In genomic region chr7:36760856-36761762, GRCh38 we compare ENCODE assay signal across 15 cellular contexts. TPM values are rescaled to one million over a fixed set of nuclear protein-coding genes. Genes with fewer than 3 reads are reported as not detected.
DNase-seq lines count a peak whose midpoint lies in the region; ATAC-seq and TF ChIP-seq lines count a peak whose summit lies in the region.
"Had no signal": no experiment of that assay in that cellular context is flagged by ENCODE, and none has a peak within 500 bp of the region (broad histone marks: within the 10 kb centered on the region; RNA-seq: fewer than 3 reads in every experiment).

No MANE protein-coding gene starts in this region.

- H3K23me2 ChIP-seq in H9 (ENCODE audit: insufficient read length, low read depth, low read length, poor library complexity, severe bottlenecking): no peaks in the 10 kb centered on the region

- no peak overlapping the region for H3T11ph ChIP-seq in H9 (ENCODE audit: low read length)

- H3K4me1 ChIP-seq in CD4-positive, CD25-positive, alpha-beta regulatory T cell (ENCODE audit: control insufficient read depth, insufficient read depth, low read length, poor library complexity, severe bottlenecking): no peaks in the 10 kb centered on the region
- H3K4me1 ChIP-seq in H9 (ENCODE audit: insufficient read depth, low read length) (peaks cover 6% of the 10 kb centered on the region; the same call in 1 of the 2 replicates), colonic mucosa (no peaks in the 10 kb centered on the region), Karpas-422 (ENCODE audit: low read length) (no peaks in the 10 kb centered on the region)

- no peaks in the 10 kb centered on the region for H3K36me3 ChIP-seq in CD4-positive, CD25-positive, alpha-beta regulatory T cell (ENCODE audit: control insufficient read depth, insufficient read depth, low read length)
- H3K36me3 ChIP-seq in colonic mucosa (no peaks in the 10 kb centered on the region), Karpas-422 (ENCODE audit: insufficient read depth, low read length) (no peaks in the 10 kb centered on the region)

- no peak overlapping the region for H4K8ac ChIP-seq in H9 (replicated peaks; ENCODE audit: insufficient read length, low read depth, low read length)

- H3K4me2 ChIP-seq in H9 (ENCODE audit: insufficient read depth, insufficient read length, low read length) (no peak overlapping the region), Karpas-422 (ENCODE audit: low read depth, low read length, poor library complexity, severe bottlenecking) (no peak overlapping the region)
- H3K4me2 ChIP-seq: SK-N-SH had no signal

- H4K5ac ChIP-seq in H9 (ENCODE audit: insufficient read length, low read depth, low read length): no peak overlapping the region

- H3K9me3 ChIP-seq in CD4-positive, CD25-positive, alpha-beta regulatory T cell (ENCODE audit: control insufficient read depth in 2 of 2, low read length in 2 of 2): no peaks in the 10 kb centered on the region
- no peaks in the 10 kb centered on the region for H3K9me3 ChIP-seq in H9 (ENCODE audit: control insufficient read depth, low read depth, low read length)
- H3K9me3 ChIP-seq in colonic mucosa: no peaks in the 10 kb centered on the region
- H3K9me3 ChIP-seq in Karpas-422 (ENCODE audit: low read length): no peaks in the 10 kb centered on the region
- H3K9me3 ChIP-seq: SK-N-SH had no signal

- H3K56ac ChIP-seq in H9 (ENCODE audit: insufficient read length, low read depth, low read length): no peak overlapping the region

- no peak overlapping the region for H2BK12ac ChIP-seq in H9 (ENCODE audit: insufficient read length, low read depth, low read length)

- peaks cover 0 to 4% (median 2%) of the 10 kb centered on the region in 4 donors for H3K4me1 Mint-ChIP-seq in CD4-positive, CD25-positive, alpha-beta regulatory T cell
- H3K4me1 Mint-ChIP-seq in H9: peaks cover 41 to 44% of the 10 kb centered on the region in 2 experiments

- peaks cover 2% of the 10 kb centered on the region for H3K27me3 ChIP-seq in CD4-positive, CD25-positive, alpha-beta regulatory T cell (ENCODE audit: control insufficient read depth, insufficient read depth, low read length)
- H3K27me3 ChIP-seq in H9 (ENCODE audit: insufficient read depth, low read length) (no peaks in the 10 kb centered on the region), colonic mucosa (no peaks in the 10 kb centered on the region), Karpas-422 (ENCODE audit: low read length) (no peaks in the 10 kb centered on the region)

- no peak for DNase-seq in CD4-positive, CD25-positive, alpha-beta regulatory T cell
- DNase-seq in H9 (no peak), colonic mucosa (peak; percentile 52), left lobe of liver (ENCODE audit: low spot score) (no peak), posterior cingulate gyrus (no peak), NCI-H187 (lab: John Stamatoyannopoulos, UW) (no peak), Karpas-422 (no peak), HCEC 1CT (no peak)
- DNase-seq: DMS79; NCI-H1105 treated with DMSO at 0.1 percent for 48 hours; NCI-H1694; NK-92 treated with Interleukin-12 subunit alpha and Interleukin-12 subunit beta, amount 100 ng/mL, for 24 hours; Right ventricle myocardium superior; SK-N-SH had no signal

- H3K14ac ChIP-seq in H9 (ENCODE audit: insufficient read depth, low read length): no peak overlapping the region

- no peak overlapping the region for H2AK5ac ChIP-seq in H9 (ENCODE audit: insufficient read length, low read length)

- no peak overlapping the region for H2BK20ac ChIP-seq in H9 (ENCODE audit: low read depth, low read length, poor library complexity, severe bottlenecking)

- no peak overlapping the region for H3K4ac ChIP-seq in H9 (ENCODE audit: low read depth, low read length)

- no peaks in the 10 kb centered on the region for H3K79me2 ChIP-seq in H9 (ENCODE audit: insufficient read depth, low read length)
- H3K79me2 ChIP-seq in Karpas-422 (ENCODE audit: low read length): no peaks in the 10 kb centered on the region

- no peak for ATAC-seq in CD4-positive, CD25-positive, alpha-beta regulatory T cell (ENCODE audit: low read depth in 2 of 2)
- ATAC-seq in left lobe of liver: peak; percentile 86

- H3K9ac ChIP-seq in H9 (ENCODE audit: extremely low read depth, insufficient read length, low read length): no peak overlapping the region
- no peak overlapping the region for H3K9ac ChIP-seq in colonic mucosa (ENCODE audit: low read depth in 2 of 2, low read length in 2 of 2)
- H3K9ac ChIP-seq in Karpas-422 (ENCODE audit: low read length): no peak overlapping the region
- H3K9ac ChIP-seq: SK-N-SH had no signal

- H3K79me1 ChIP-seq in H9 (ENCODE audit: insufficient read depth, low read depth, low read length, poor library complexity, severe bottlenecking): no peaks in the 10 kb centered on the region

- H2BK120ac ChIP-seq in H9 (ENCODE audit: low read depth, low read length, poor library complexity, severe bottlenecking): no peak overlapping the region

- H4K91ac ChIP-seq in H9 (ENCODE audit: insufficient read length, low read depth, low read length): no peak overlapping the region

- peak overlapping the region in 1 of 4 donors; percentile 44 for H3K4me3 Mint-ChIP-seq in CD4-positive, CD25-positive, alpha-beta regulatory T cell
- no peak overlapping the region for H3K4me3 Mint-ChIP-seq in H9
- H3K4me3 Mint-ChIP-seq: B cell had no signal

- peak overlapping the region in 2 of 3 donors; percentile 27 to 40 for H3K27ac Mint-ChIP-seq in CD4-positive, CD25-positive, alpha-beta regulatory T cell
- H3K27ac Mint-ChIP-seq in H9: peak overlapping the region in 2 of 3 experiments; percentile 49 to 63; a peak in 4 of 7 replicates
- H3K27ac Mint-ChIP-seq: B cell had no signal

- H3K4me3 ChIP-seq in CD4-positive, CD25-positive, alpha-beta regulatory T cell (ENCODE audit: low read depth, low read length): no peak overlapping the region
- no peak overlapping the region for H3K4me3 ChIP-seq in colonic mucosa
- H3K4me3 ChIP-seq in Karpas-422 (ENCODE audit: low read length): no peak overlapping the region

- peaks cover 0 to 1% (median 0%) of the 10 kb centered on the region in 7 donors for H3K9me3 Mint-ChIP-seq in CD4-positive, CD25-positive, alpha-beta regulatory T cell
- no peaks in the 10 kb centered on the region; a peak in 1 of 5 replicates for H3K9me3 Mint-ChIP-seq in H9

- no peaks in the 10 kb centered on the region for H4K20me1 ChIP-seq in H9 (ENCODE audit: control insufficient read depth, insufficient read depth, insufficient read length)
- H4K20me1 ChIP-seq in Karpas-422 (ENCODE audit: insufficient read depth, low read depth, low read length): no peaks in the 10 kb centered on the region

- H3K18ac ChIP-seq in H9 (ENCODE audit: insufficient read length, low read depth, low read length): no peak overlapping the region

- no peaks in the 10 kb centered on the region for H3K9me2 ChIP-seq in Karpas-422 (replicated peaks; ENCODE audit: insufficient read depth, low read length)
- H3K9me2 ChIP-seq: SK-N-SH had no signal

- no peaks in the 10 kb centered on the region for H3K36me3 Mint-ChIP-seq in CD4-positive, CD25-positive, alpha-beta regulatory T cell
- H3K36me3 Mint-ChIP-seq in H9 (ENCODE audit: insufficient read depth in 1 of 3, low read depth in 3 of 3): peaks cover 2 to 8% (median 4%) of the 10 kb centered on the region in 3 experiments; a peak in 3 of 7 replicates

- no peak overlapping the region for H2AFZ ChIP-seq in H9 (ENCODE audit: low read length)
- H2AFZ ChIP-seq in Karpas-422 (ENCODE audit: low read length): no peak overlapping the region

- no peak overlapping the region for H2BK15ac ChIP-seq in H9 (ENCODE audit: low read depth, low read length)

- H3K23ac ChIP-seq in H9 (ENCODE audit: insufficient read length, low read depth, low read length): no peak overlapping the region

- no peaks in the 10 kb centered on the region for H3K27me3 Mint-ChIP-seq in CD4-positive, CD25-positive, alpha-beta regulatory T cell
- no peaks in the 10 kb centered on the region for H3K27me3 Mint-ChIP-seq in H9 (ENCODE audit: low read depth)
- H3K27me3 Mint-ChIP-seq: B cell had no signal

- no peak for TF ChIP-seq CTCF in H9 (conservative IDR thresholded peaks at IDR 0.05)
- TF ChIP-seq CTCF in colonic mucosa (IDR thresholded peaks at IDR 0.05): no peak

- intact Hi-C loops in colonic mucosa (cut with DNase I) (no loop called here), posterior cingulate gyrus (cut with DNase I) (no loop called here)

- WGBS in H9 (ENCODE audit: extremely low coverage, insufficient read length, low lambda C conversion rate): no CpG with 5 or more reads among the region's 7 CpGs

- no peak overlapping the region for H2BK5ac ChIP-seq in H9 (ENCODE audit: insufficient read length, low read length)

- no peak overlapping the region for H3K27ac ChIP-seq in CD4-positive, CD25-positive, alpha-beta regulatory T cell (ENCODE audit: insufficient read depth, low read length, poor library complexity, severe bottlenecking)
- H3K27ac ChIP-seq in H9 (ENCODE audit: insufficient read length, low read depth, low read length) (no peak overlapping the region), colonic mucosa (peak overlapping the region; percentile 65), Karpas-422 (ENCODE audit: low read length) (no peak overlapping the region)

RNA-seq across cellular contexts. Expression of gene AOAH, which starts 36.8 kb away (rescaled TPM):
- total RNA-seq in CD4-positive, CD25-positive, alpha-beta regulatory T cell: 5.7 TPM
- 1 to 10 TPM in 3 of 4 donors, under 1 TPM in 1; 0.46 to 3.5 (median 1.5) TPM for polyA plus RNA-seq in CD4-positive, CD25-positive, alpha-beta regulatory T cell
- total RNA-seq in H9 (2021) (0.39 TPM in 1 of 2 replicates, not detected in the other), colonic mucosa (10 to 100 TPM; 22.2 to 46.1 TPM), left lobe of liver (3.3 TPM)
- 1.4 TPM in 1 of 2 replicates, not detected in the other for total RNA-seq in Karpas-422 (2014; rRNA removed; shearing (Covaris generic); ENCODE audit: low replicate concordance)
- polyA plus RNA-seq: SK-N-SH had no signal
